ENCODE assay signal across 8 cellular contexts in genomic region chr4:87423313-87424031, GRCh38. TPM values are rescaled to one million over a fixed set of nuclear protein-coding genes. Genes with fewer than 3 reads are reported as not detected.
DNase-seq lines count a peak whose midpoint lies in the region; ATAC-seq and TF ChIP-seq lines count a peak whose summit lies in the region.

No MANE protein-coding gene starts in this region.

- CTCF ChIA-PET in naive thymus-derived CD4-positive, alpha-beta T cell (lab: Charles Lee), result interaction anchor here (0.7 kb wide), 1 partner anchor 47 kb away, joined by 4 read pairs; no protein-coding TSS in a partner anchor

- POLR2A ChIA-PET in naive thymus-derived CD4-positive, alpha-beta T cell (lab: Charles Lee), result interaction anchor here (0.7 to 4.8 kb wide), 7 partner anchors 33 to 417 kb away, joined by 3 to 53 read pairs (median 4); partner anchors contain the start of genes HSD17B11 and KLHL8

- H3K27me3 Mint-ChIP-seq in activated T-cell treated with anti-CD3 and anti-CD28 coated beads, Interleukin-2, amount 50 U/mL, for 72 hours (ENCODE audit: low read depth), result no peaks in the 10 kb centered on the region
- no peaks in the 10 kb centered on the region for H3K27me3 Mint-ChIP-seq in naive thymus-derived CD4-positive, alpha-beta T cell

- no peak for ATAC-seq in activated T-cell treated with anti-CD3 and anti-CD28 coated beads, Interleukin-2, amount 50 U/mL, for 72 hours (replicated peaks in 1 of 2)
- no peak for ATAC-seq in naive thymus-derived CD4-positive, alpha-beta T cell
- ATAC-seq in GM18907 (IDR thresholded peaks at IDR 0.05; ENCODE audit: unreplicated experiment) (no peak), HG02678 (IDR thresholded peaks at IDR 0.05; ENCODE audit: unreplicated experiment) (no peak), GM18505 (IDR thresholded peaks at IDR 0.05; ENCODE audit: unreplicated experiment) (no peak)

- peak overlapping the region in 1 of 2 donors; percentile 95 for H3K27ac ChIP-seq in coronary artery
- peak overlapping the region; percentile 85 for H3K27ac ChIP-seq in naive thymus-derived CD4-positive, alpha-beta T cell (ENCODE audit: low read depth, low read length)

- intact Hi-C loops in naive thymus-derived CD4-positive, alpha-beta T cell (cut with micrococcal nuclease), result loop anchor here (2.0 to 10.0 kb wide), 5 partner anchors 17 to 1874 kb away; partner anchors contain the start of genes HERC5 (in 1 of the 2) and PPM1K (in 1 of the 2)

- TF ChIP-seq POLR2A in GM18505 (IDR thresholded peaks at IDR 0.05; ENCODE audit: borderline replicate concordance, extremely low read depth, insufficient read depth, insufficient read length), result no peak

- peaks cover 0 to 1% of the 10 kb centered on the region in 2 donors for H3K36me3 Mint-ChIP-seq in activated T-cell treated with anti-CD3 and anti-CD28 coated beads, Interleukin-2, amount 50 U/mL, for 72 hours (ENCODE audit: insufficient read depth in 2 of 2)
- no peaks in the 10 kb centered on the region for H3K36me3 Mint-ChIP-seq in naive thymus-derived CD4-positive, alpha-beta T cell

- peaks cover 32% of the 10 kb centered on the region for H3K4me1 Mint-ChIP-seq in activated T-cell treated with anti-CD3 and anti-CD28 coated beads, Interleukin-2, amount 50 U/mL, for 72 hours (ENCODE audit: low read depth)
- peaks cover 16 to 70% (median 57%) of the 10 kb centered on the region in 7 donors for H3K4me1 Mint-ChIP-seq in naive thymus-derived CD4-positive, alpha-beta T cell

- DNase-seq in activated T-cell treated with anti-CD3 and anti-CD28 coated beads, Interleukin-2, amount 50 U/mL, for 72 hours, result no peak
- DNase-seq in activated T-cell treated with anti-CD3 and anti-CD28 coated beads, Interleukin-2, amount 50 U/mL, for 48 hours, result no peak
- DNase-seq in NCI-H524 treated with DMSO at 0.1 percent for 48 hours (lab: John Stamatoyannopoulos, UW) (peak; percentile 38), coronary artery (ENCODE audit: low spot score) (no peak)
- DNase-seq in naive thymus-derived CD4-positive, alpha-beta T cell, result no peak

- H3K4me3 Mint-ChIP-seq in activated T-cell treated with anti-CD3 and anti-CD28 coated beads, Interleukin-2, amount 50 U/mL, for 72 hours, result peak overlapping the region; percentile 90 to 91
- peak overlapping the region; percentile 94 to 100 (median 98) for H3K4me3 Mint-ChIP-seq in naive thymus-derived CD4-positive, alpha-beta T cell

- H3K9me3 ChIP-seq in naive thymus-derived CD4-positive, alpha-beta T cell (ENCODE audit: control insufficient read depth in 2 of 3, low read length in 3 of 3), result no peaks in the 10 kb centered on the region

- H3K9me3 Mint-ChIP-seq in activated T-cell treated with anti-CD3 and anti-CD28 coated beads, Interleukin-2, amount 50 U/mL, for 72 hours, result no peaks in the 10 kb centered on the region
- peaks cover 0 to 2% (median 0%) of the 10 kb centered on the region in 11 donors for H3K9me3 Mint-ChIP-seq in naive thymus-derived CD4-positive, alpha-beta T cell

- H3K4me1 ChIP-seq in naive thymus-derived CD4-positive, alpha-beta T cell (ENCODE audit: control insufficient read depth in 2 of 2, insufficient read depth in 2 of 2, low read length in 2 of 2), result peaks cover 17% of the 10 kb centered on the region in 2 donors

- peaks cover 0 to 7% (median 0%) of the 10 kb centered on the region in 3 experiments for H3K36me3 ChIP-seq in naive thymus-derived CD4-positive, alpha-beta T cell (ENCODE audit: control insufficient read depth in 2 of 3, insufficient read depth in 3 of 3, low read length in 3 of 3)

- peak overlapping the region; percentile 83 for H3K4me3 ChIP-seq in coronary artery
- peak overlapping the region; percentile 96 for H3K4me3 ChIP-seq in naive thymus-derived CD4-positive, alpha-beta T cell (ENCODE audit: low read length)

- no peak for TF ChIP-seq CTCF in coronary artery (IDR thresholded peaks at IDR 0.05)

- H3K27me3 ChIP-seq in naive thymus-derived CD4-positive, alpha-beta T cell (ENCODE audit: control insufficient read depth in 2 of 2, insufficient read depth in 2 of 2, low read length in 2 of 2), result no peaks in the 10 kb centered on the region

- peak overlapping the region; percentile 90 for H3K27ac Mint-ChIP-seq in activated T-cell treated with anti-CD3 and anti-CD28 coated beads, Interleukin-2, amount 50 U/mL, for 72 hours
- peak overlapping the region; percentile 4 to 100 (median 98) for H3K27ac Mint-ChIP-seq in naive thymus-derived CD4-positive, alpha-beta T cell

RNA-seq across cellular contexts. Expression of gene NUDT9, which starts 1.1 kb away (rescaled TPM):
- 10 to 100 TPM; 10.2 to 12.6 TPM for total RNA-seq in activated T-cell treated with anti-CD3 and anti-CD28 coated beads, Interleukin-2, amount 50 U/mL, for 72 hours
- total RNA-seq in naive thymus-derived CD4-positive, alpha-beta T cell, result 10 to 100 TPM in 4 of 5 experiments, 1 to 10 TPM in 1; 9.7 to 18.1 (median 10.5) TPM
- 10 to 100 TPM; 21.1 to 22.8 TPM for polyA plus RNA-seq in naive thymus-derived CD4-positive, alpha-beta T cell

RNA-seq across cellular contexts. Expression of gene HSD17B11, which starts 32.5 kb away (rescaled TPM):
- 10 to 100 TPM; 19.7 to 22.3 TPM for total RNA-seq in activated T-cell treated with anti-CD3 and anti-CD28 coated beads, Interleukin-2, amount 50 U/mL, for 72 hours
- 10 to 100 TPM; 34.3 to 74.4 (median 61.0) TPM for total RNA-seq in naive thymus-derived CD4-positive, alpha-beta T cell
- 10 to 100 TPM; 75.0 to 76.2 TPM for polyA plus RNA-seq in naive thymus-derived CD4-positive, alpha-beta T cell
